Comparison of ENCODE assay signal across 8 cellular contexts in genomic region chr19:57191141-57192063, GRCh38. TPM values are rescaled to one million over a fixed set of nuclear protein-coding genes. Genes with fewer than 3 reads are reported as not detected.
DNase-seq lines count a peak whose midpoint lies in the region; ATAC-seq, FAIRE-seq and TF ChIP-seq lines count a peak whose summit lies in the region.

ZNF264 (plus strand) TSS chr19:57191500; CDS start chr19:57191914, 414 bp downstream.

- H3K9me3 Mint-ChIP-seq in CD8-positive, alpha-beta T cell: peaks cover 19% of the 10 kb centered on the region
- peaks cover 23% of the 10 kb centered on the region for H3K9me3 Mint-ChIP-seq in mesothelial cell of epicardium

- DNase-seq in CD8-positive, alpha-beta T cell: peak; percentile 76 to 93 (median 89)
- peak; percentile 79 to 92 for DNase-seq in HL-60 (ENCODE audit: low read depth in 1 of 2, low spot score in 1 of 2)
- peak; percentile 85 for DNase-seq in NOMO-1 treated with DMSO at 0.1 percent for 48 hours (lab: John Stamatoyannopoulos, UW; ENCODE audit: unreplicated experiment)
- peak; percentile 92 for DNase-seq in activated CD8-positive, alpha-beta memory T cell treated with anti-CD3 and anti-CD28 coated beads, Interleukin-2, amount 50 U/mL, for 48 hours
- peak; percentile 90 for DNase-seq in endothelial cell of umbilical vein (ENCODE audit: low read depth, low spot score)
- peak; percentile 64 to 88 for DNase-seq in mesothelial cell of epicardium (ENCODE audit: low spot score in 2 of 2, unreplicated experiment in 2 of 2)
- peak; percentile 74 to 76 for DNase-seq in stimulated activated CD8-positive, alpha-beta memory T cell treated with anti-CD3 and anti-CD28 coated beads, Interleukin-15, amount 100 ng/mL, for 4 hours (ENCODE audit: low read depth in 2 of 2)

- H4K20me1 ChIP-seq in endothelial cell of umbilical vein (replicated peaks; ENCODE audit: control insufficient read depth, extremely low read depth, insufficient read depth, low read length): no peaks in the 10 kb centered on the region

- TSS peak; percentile 34 for BruUV-seq in endothelial cell of umbilical vein (replicated peaks; lab: Mats Ljungman, UMichigan)

- peak within 1 kb of the TSS; percentile 99 for H2AFZ ChIP-seq in endothelial cell of umbilical vein (ENCODE audit: low read depth, low read length)

- ATAC-seq in CD8-positive, alpha-beta T cell: peak; percentile 92
- peak; percentile 96 for ATAC-seq in GM19438 (IDR thresholded peaks at IDR 0.05; ENCODE audit: low read depth, unreplicated experiment)

- H3K79me2 ChIP-seq in endothelial cell of umbilical vein (ENCODE audit: control insufficient read depth, insufficient read depth, low read length): peaks cover 26% of the 10 kb centered on the region

- dilution Hi-C loops in endothelial cell of umbilical vein (cut with MboI; ENCODE audit: extremely low pct_ligation_motif_present, low sequenced_read_pairs): no loop called here

- H3K4me2 ChIP-seq in endothelial cell of umbilical vein (ENCODE audit: insufficient read depth, low read length): peak within 1 kb of the TSS; percentile 80

- CTCF ChIA-PET in CD8-positive, alpha-beta T cell (lab: Charles Lee): interaction anchor here (0.8 kb wide), 1 partner anchor 87 kb away, joined by 3 read pairs; no protein-coding TSS in a partner anchor
- CTCF ChIA-PET in endothelial cell of umbilical vein (lab: Charles Lee): no interaction called here

- peak within 1 kb of the TSS; percentile 96 for H3K27ac Mint-ChIP-seq in CD8-positive, alpha-beta T cell
- H3K27ac Mint-ChIP-seq in mesothelial cell of epicardium: peak within 1 kb of the TSS; percentile 98

- no peaks in the 10 kb centered on the region for H3K9me1 ChIP-seq in endothelial cell of umbilical vein (replicated peaks; ENCODE audit: control insufficient read depth, extremely low read depth, insufficient read depth, low read length)

- peak within 1 kb of the TSS; percentile 94 for H3K4me3 Mint-ChIP-seq in CD8-positive, alpha-beta T cell
- peak within 1 kb of the TSS; percentile 95 for H3K4me3 Mint-ChIP-seq in mesothelial cell of epicardium

- H3K36me3 Mint-ChIP-seq in CD8-positive, alpha-beta T cell: peaks cover 65% of the 10 kb centered on the region
- H3K36me3 Mint-ChIP-seq in mesothelial cell of epicardium: peaks cover 51% of the 10 kb centered on the region

- peak; percentile 92 for FAIRE-seq in endothelial cell of umbilical vein (lab: Jason Lieb, UNC)

- intact Hi-C loops in CD8-positive, alpha-beta T cell (cut with DNase I, micrococcal nuclease): loop anchor here (1.0 to 5.0 kb wide), 8 partner anchors 19 to 536 kb away; partner anchors contain the start of genes ZNF460 (in 2 of the 2), ZNF805 (in 2 of the 2), TRAPPC2B (in 1 of the 2) and ZNF304 (in 1 of the 2)
- intact Hi-C loops in endothelial cell of umbilical vein (cut with micrococcal nuclease): loop anchor here (1.0 kb wide), 3 partner anchors 49 to 129 kb away; partner anchors contain the start of genes ZNF543 and ZNF805

- TF ChIP-seq CTCF in CD8-positive, alpha-beta T cell (IDR thresholded peaks at IDR 0.05): no peak
- TF ChIP-seq CTCF in HL-60 (IDR thresholded peaks at IDR 0.05; ENCODE audit: insufficient read depth, low read length) (no peak), endothelial cell of umbilical vein (IDR thresholded peaks at IDR 0.05; ENCODE audit: extremely low read depth in 1 of 2, insufficient read depth in 1 of 2, low read depth in 1 of 2, low read length in 2 of 2) (no peak), mesothelial cell of epicardium (IDR thresholded peaks at IDR 0.05; ENCODE audit: unreplicated experiment) (no peak)

- H3K9ac ChIP-seq in endothelial cell of umbilical vein (replicated peaks; ENCODE audit: extremely low read depth, insufficient read depth, low read length): peak within 1 kb of the TSS; percentile 66

- H3K27me3 Mint-ChIP-seq in CD8-positive, alpha-beta T cell (ENCODE audit: low read depth): peaks cover 7% of the 10 kb centered on the region
- peaks cover 3% of the 10 kb centered on the region for H3K27me3 Mint-ChIP-seq in mesothelial cell of epicardium (ENCODE audit: low read depth)

- H3K4me3 ChIP-seq in CD8-positive, alpha-beta T cell (ENCODE audit: low read depth, low read length): peak within 1 kb of the TSS; percentile 84
- H3K4me3 ChIP-seq in HL-60 (replicated peaks; ENCODE audit: insufficient read depth, low read length) (peak within 1 kb of the TSS; percentile 96), endothelial cell of umbilical vein (replicated peaks in 1 of 3; ENCODE audit: insufficient read depth in 1 of 3, low read depth in 1 of 3, low read length in 3 of 3) (peak within 1 kb of the TSS; percentile 22 to 80 (median 77))

- peaks cover 23% of the 10 kb centered on the region for H3K36me3 ChIP-seq in CD8-positive, alpha-beta T cell (ENCODE audit: insufficient read depth, low read length)
- peaks cover 8 to 18% of the 10 kb centered on the region in 2 experiments for H3K36me3 ChIP-seq in endothelial cell of umbilical vein (ENCODE audit: control insufficient read depth in 2 of 2, extremely low read depth in 1 of 2, insufficient read depth in 2 of 2, low read length in 2 of 2)

- TF ChIP-seq POLR2A in endothelial cell of umbilical vein (IDR thresholded peaks at IDR 0.05; ENCODE audit: low read depth, low read length): peak; percentile 87

- H3K9me3 ChIP-seq in CD8-positive, alpha-beta T cell (ENCODE audit: low read length): peaks cover 8% of the 10 kb centered on the region
- H3K9me3 ChIP-seq in endothelial cell of umbilical vein (replicated peaks; ENCODE audit: control insufficient read depth, insufficient read depth, low read length): no peaks in the 10 kb centered on the region

- peak within 1 kb of the TSS; percentile 85 for H3K27ac ChIP-seq in CD8-positive, alpha-beta T cell (ENCODE audit: low read depth, low read length)
- H3K27ac ChIP-seq in HL-60 (replicated peaks): peak within 1 kb of the TSS; percentile 93
- H3K27ac ChIP-seq in endothelial cell of umbilical vein (ENCODE audit: insufficient read depth, low read depth, low read length): peak within 1 kb of the TSS; percentile 40

- POLR2A ChIA-PET in CD8-positive, alpha-beta T cell (lab: Charles Lee): interaction anchor here (0.6 to 1.5 kb wide), 10 partner anchors 9 to 1190 kb away, joined by 3 to 9 read pairs (median 5); partner anchors contain the start of genes ZNF274, ZNF805 and ZNF837
- POLR2A ChIA-PET in endothelial cell of umbilical vein (lab: Charles Lee): no interaction called here

- peaks cover 40% of the 10 kb centered on the region for H3K4me1 Mint-ChIP-seq in CD8-positive, alpha-beta T cell (ENCODE audit: low read depth)
- peaks cover 23% of the 10 kb centered on the region for H3K4me1 Mint-ChIP-seq in mesothelial cell of epicardium

- peaks cover 22% of the 10 kb centered on the region for H3K4me1 ChIP-seq in CD8-positive, alpha-beta T cell (ENCODE audit: insufficient read depth, low read length)
- peaks cover 3% of the 10 kb centered on the region for H3K4me1 ChIP-seq in endothelial cell of umbilical vein (ENCODE audit: control insufficient read depth, extremely low read depth, insufficient read depth, low read length)

- no peaks in the 10 kb centered on the region for H3K27me3 ChIP-seq in CD8-positive, alpha-beta T cell (ENCODE audit: insufficient read depth, low read length)
- H3K27me3 ChIP-seq in HL-60 (ENCODE audit: insufficient read depth, poor library complexity, severe bottlenecking) (no peaks in the 10 kb centered on the region), endothelial cell of umbilical vein (ENCODE audit: control insufficient read depth in 2 of 2, insufficient read depth in 2 of 2, low read length in 2 of 2) (no peaks in the 10 kb centered on the region)

TF ChIP-seq in endothelial cell of umbilical vein, 7 proteins besides CTCF, POLR2A, EP300 and RAD21:
- peak; percentile 92 for TF ChIP-seq POLR2AphosphoS5 (IDR thresholded peaks at IDR 0.05; ENCODE audit: insufficient read depth, low read depth, low read length)
- TF ChIP-seq JUN (IDR thresholded peaks at IDR 0.05; ENCODE audit: borderline replicate concordance, insufficient read depth, insufficient read length, low read depth): no peak

RNA-seq across cellular contexts. Expression of gene ZNF264, which starts in this region (rescaled TPM):
- 10 to 100 TPM; 54.7 to 57.0 TPM for total RNA-seq in CD8-positive, alpha-beta T cell
- total RNA-seq in endothelial cell of umbilical vein (18.2 and 20.5 TPM in 2 replicates), mesothelial cell of epicardium (39.6 to 43.0 TPM (median 41.1 TPM) in 3 replicates)
- polyA plus RNA-seq in endothelial cell of umbilical vein: 3.9 and 4.4 TPM in 2 replicates
- 2.5 and 3.4 TPM in 2 replicates for polyA plus RNA-seq in endothelial cell of umbilical vein (2011; cell fraction: cytosol; rRNA removed)
- 6.4 and 7.0 TPM in 2 replicates for polyA plus RNA-seq in endothelial cell of umbilical vein (2011; cell fraction: nucleus; rRNA removed)
- 4.0 and 4.7 TPM in 2 replicates for polyA plus RNA-seq in endothelial cell of umbilical vein (2012)
- polyA minus RNA-seq in endothelial cell of umbilical vein: 31.3 and 33.2 TPM in 2 replicates
- polyA minus RNA-seq in endothelial cell of umbilical vein (2011; cell fraction: cytosol; rRNA and poly(A)+ RNA removed): 4.4 TPM
- 17.9 and 19.5 TPM in 2 replicates for polyA minus RNA-seq in endothelial cell of umbilical vein (2011; cell fraction: nucleus; rRNA and poly(A)+ RNA removed)

Comparison
In these comparisons a context has a peak if more than half of its experiments do, and no peak if none do; other contexts are left out.
1. Peak in every context shown above with its lines: DNase-seq, ATAC-seq, H3K4me3 ChIP-seq and H3K27ac ChIP-seq.
2. H3K27ac ChIP-seq: peak in every context shown above with its lines; median percentile 93 in HL-60; 85 in CD8-positive, alpha-beta T cell; 40 in endothelial cell of umbilical vein.